1 cellular context compared by ENCODE assay signal in the genomic region with DNA sequence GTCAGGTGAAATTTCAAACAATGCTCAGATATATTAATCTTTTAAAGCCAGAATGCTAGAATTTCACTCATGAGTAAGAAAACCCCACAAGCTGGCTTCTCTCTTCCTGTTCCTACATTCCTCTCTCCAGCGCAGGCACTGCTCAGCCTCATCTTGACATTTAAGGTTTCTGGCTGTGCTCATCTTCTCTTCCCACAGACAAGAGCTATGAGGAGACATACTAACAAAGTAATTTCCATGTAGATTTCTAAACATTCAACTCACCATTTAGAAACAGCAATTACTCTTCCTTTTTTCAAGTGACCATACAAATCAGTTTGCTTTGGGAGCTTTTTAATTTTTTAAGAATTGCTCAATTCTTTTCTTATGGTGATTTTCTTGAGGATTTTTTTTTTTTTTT.
TF ChIP-seq lines count a peak whose summit lies in the region.

No MANE protein-coding gene starts in this region.

TF ChIP-seq in HepG2, 621 proteins besides CTCF, POLR2A, EP300 and RAD21 (continued from another document):
- TF ChIP-seq, protein P1, sequence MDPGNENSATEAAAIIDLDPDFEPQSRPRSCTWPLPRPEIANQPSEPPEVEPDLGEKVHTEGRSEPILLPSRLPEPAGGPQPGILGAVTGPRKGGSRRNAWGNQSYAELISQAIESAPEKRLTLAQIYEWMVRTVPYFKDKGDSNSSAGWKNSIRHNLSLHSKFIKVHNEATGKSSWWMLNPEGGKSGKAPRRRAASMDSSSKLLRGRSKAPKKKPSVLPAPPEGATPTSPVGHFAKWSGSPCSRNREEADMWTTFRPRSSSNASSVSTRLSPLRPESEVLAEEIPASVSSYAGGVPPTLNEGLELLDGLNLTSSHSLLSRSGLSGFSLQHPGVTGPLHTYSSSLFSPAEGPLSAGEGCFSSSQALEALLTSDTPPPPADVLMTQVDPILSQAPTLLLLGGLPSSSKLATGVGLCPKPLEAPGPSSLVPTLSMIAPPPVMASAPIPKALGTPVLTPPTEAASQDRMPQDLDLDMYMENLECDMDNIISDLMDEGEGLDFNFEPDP (CRISPR knock-in tag; conservative IDR thresholded peaks at IDR 0.05), result no peak
- TF ChIP-seq SOX13 (IDR thresholded peaks at IDR 0.05) (no peak), SOX13 (CRISPR knock-in tag; conservative IDR thresholded peaks at IDR 0.05 in 1 of 2, IDR thresholded peaks at IDR 0.05 in 1 of 2) (no peak), ZNF850 (CRISPR knock-in tag; conservative IDR thresholded peaks at IDR 0.05) (no peak), DR1 (CRISPR knock-in tag; IDR thresholded peaks at IDR 0.05) (no peak), NBN (conservative IDR thresholded peaks at IDR 0.05) (no peak), CHCHD3 (CRISPR knock-in tag; IDR thresholded peaks at IDR 0.05) (no peak), CENPT (CRISPR knock-in tag; IDR thresholded peaks at IDR 0.05; ENCODE audit: low read depth) (no peak), SOX5 (CRISPR knock-in tag; IDR thresholded peaks at IDR 0.05; ENCODE audit: borderline replicate concordance) (no peak), ZNF839 (CRISPR knock-in tag; IDR thresholded peaks at IDR 0.05; ENCODE audit: borderline replicate concordance) (no peak), FOXC1 (CRISPR knock-in tag; IDR thresholded peaks at IDR 0.05; ENCODE audit: borderline replicate concordance) (no peak), NFKBIZ (CRISPR knock-in tag; IDR thresholded peaks at IDR 0.05) (no peak), ZNF335 (CRISPR knock-in tag; IDR thresholded peaks at IDR 0.05) (no peak), WIZ (CRISPR knock-in tag; IDR thresholded peaks at IDR 0.05) (no peak)
- TF ChIP-seq, protein P2, sequence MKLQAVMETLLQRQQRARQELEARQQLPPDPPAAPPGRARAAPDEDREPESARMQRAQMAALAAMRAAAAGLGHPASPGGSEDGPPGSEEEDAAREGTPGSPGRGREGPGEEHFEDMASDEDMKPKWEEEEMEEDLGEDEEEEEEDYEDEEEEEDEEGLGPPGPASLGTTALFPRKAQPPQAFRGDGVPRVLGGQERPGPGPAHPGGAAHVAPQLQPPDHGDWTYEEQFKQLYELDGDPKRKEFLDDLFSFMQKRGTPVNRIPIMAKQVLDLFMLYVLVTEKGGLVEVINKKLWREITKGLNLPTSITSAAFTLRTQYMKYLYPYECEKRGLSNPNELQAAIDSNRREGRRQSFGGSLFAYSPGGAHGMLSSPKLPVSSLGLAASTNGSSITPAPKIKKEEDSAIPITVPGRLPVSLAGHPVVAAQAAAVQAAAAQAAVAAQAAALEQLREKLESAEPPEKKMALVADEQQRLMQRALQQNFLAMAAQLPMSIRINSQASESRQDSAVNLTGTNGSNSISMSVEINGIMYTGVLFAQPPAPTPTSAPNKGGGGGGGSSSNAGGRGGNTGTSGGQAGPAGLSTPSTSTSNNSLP (IDR thresholded peaks at IDR 0.05; ENCODE audit: low read depth, low read length), result no peak
- TF ChIP-seq, protein P3, sequence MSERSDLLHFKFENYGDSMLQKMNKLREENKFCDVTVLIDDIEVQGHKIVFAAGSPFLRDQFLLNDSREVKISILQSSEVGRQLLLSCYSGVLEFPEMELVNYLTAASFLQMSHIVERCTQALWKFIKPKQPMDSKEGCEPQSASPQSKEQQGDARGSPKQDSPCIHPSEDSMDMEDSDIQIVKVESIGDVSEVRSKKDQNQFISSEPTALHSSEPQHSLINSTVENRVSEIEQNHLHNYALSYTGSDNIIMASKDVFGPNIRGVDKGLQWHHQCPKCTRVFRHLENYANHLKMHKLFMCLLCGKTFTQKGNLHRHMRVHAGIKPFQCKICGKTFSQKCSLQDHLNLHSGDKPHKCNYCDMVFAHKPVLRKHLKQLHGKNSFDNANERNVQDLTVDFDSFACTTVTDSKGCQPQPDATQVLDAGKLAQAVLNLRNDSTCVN (CRISPR knock-in tag; IDR thresholded peaks at IDR 0.05; ENCODE audit: borderline replicate concordance), result no peak
